Comparison of ENCODE assay signal across 15 cellular contexts in genomic region chr4:93829531-93830089, GRCh38. TPM values are rescaled to one million over a fixed set of nuclear protein-coding genes. Genes with fewer than 3 reads are reported as not detected.
DNase-seq lines count a peak whose midpoint lies in the region; ATAC-seq and TF ChIP-seq lines count a peak whose summit lies in the region.
"Had no signal": no experiment of that assay in that cellular context is flagged by ENCODE, and none has a peak within 500 bp of the region (broad histone marks: within the 10 kb centered on the region; RNA-seq: fewer than 3 reads in every experiment).

No MANE protein-coding gene starts in this region.

- H3K9me3 Mint-ChIP-seq in stimulated activated naive CD8-positive, alpha-beta T cell treated with anti-CD3 and anti-CD28 coated beads, Interleukin-15, amount 100 ng/mL, for 72 hours = no peaks in the 10 kb centered on the region

- H3K27ac ChIP-seq in coronary artery (no peak overlapping the region), aorta (ENCODE audit: low read depth in 1 of 2, low read length in 2 of 2) (no peak overlapping the region)
- H3K27ac ChIP-seq: adrenal gland, C4-2B, lower lobe of right lung had no signal

- no peaks in the 10 kb centered on the region for H3K4me1 ChIP-seq in aorta (ENCODE audit: control insufficient read depth in 1 of 2, insufficient read depth in 2 of 2, low read length in 2 of 2)

- H3K36me3 ChIP-seq in aorta (ENCODE audit: control insufficient read depth in 1 of 2, insufficient read depth in 2 of 2, low read length in 1 of 2) = no peaks in the 10 kb centered on the region
- H3K36me3 ChIP-seq: adrenal gland, lower lobe of right lung had no signal

- H3K27me3 Mint-ChIP-seq in stimulated activated naive CD8-positive, alpha-beta T cell treated with anti-CD3 and anti-CD28 coated beads, Interleukin-15, amount 100 ng/mL, for 72 hours = peaks cover 97% of the 10 kb centered on the region

- peaks cover 32% of the 10 kb centered on the region for H3K4me1 Mint-ChIP-seq in stimulated activated naive CD8-positive, alpha-beta T cell treated with anti-CD3 and anti-CD28 coated beads, Interleukin-15, amount 100 ng/mL, for 72 hours

- DNase-seq in stimulated activated naive CD8-positive, alpha-beta T cell treated with anti-CD3 and anti-CD28 coated beads, Interleukin-15, amount 100 ng/mL, for 72 hours = no peak
- no peak for DNase-seq in stimulated activated naive CD8-positive, alpha-beta T cell treated with anti-CD3 and anti-CD28 coated beads, Interleukin-15, Interleukin-2, amounts not matched to agents 100 U/mL and 50 U/mL, for 24 hours
- DNase-seq in coronary artery (ENCODE audit: low spot score) (no peak), myocyte (ENCODE audit: low read depth) (peak; percentile 2), aorta (no peak), mesenteric fat pad (ENCODE audit: low spot score) (no peak), SW 1271 (lab: John Stamatoyannopoulos, UW) (no peak), COR-L47 (lab: John Stamatoyannopoulos, UW) (no peak)
- DNase-seq: activated CD4-positive, alpha-beta T cell treated with anti-CD3 and anti-CD28 coated beads for 4 hours had no signal

- TF ChIP-seq CTCF in coronary artery (IDR thresholded peaks at IDR 0.05) = no peak

- 3 to 4% methylated on average over 41 of the region's 41 CpGs for WGBS in aorta, 2 donors

- H3K4me3 Mint-ChIP-seq in stimulated activated naive CD8-positive, alpha-beta T cell treated with anti-CD3 and anti-CD28 coated beads, Interleukin-15, amount 100 ng/mL, for 72 hours = peak overlapping the region; percentile 29 to 39

- ATAC-seq in stimulated activated naive CD8-positive, alpha-beta T cell treated with anti-CD3 and anti-CD28 coated beads, Interleukin-15, amount 100 ng/mL, for 72 hours = no peak
- no peak for ATAC-seq in stimulated activated naive CD8-positive, alpha-beta T cell treated with anti-CD3 and anti-CD28 coated beads, Interleukin-15, Interleukin-2, amounts not matched to agents 100 U/mL and 50 U/mL, for 24 hours
- ATAC-seq in aorta (ENCODE audit: low FRiP score) = peak; percentile 31

- no peaks in the 10 kb centered on the region for H3K27me3 ChIP-seq in aorta (ENCODE audit: control insufficient read depth in 1 of 2, insufficient read depth in 2 of 2, low read length in 1 of 2)

- H3K27ac Mint-ChIP-seq in stimulated activated naive CD8-positive, alpha-beta T cell treated with anti-CD3 and anti-CD28 coated beads, Interleukin-15, amount 100 ng/mL, for 72 hours = no peak overlapping the region
- H3K27ac Mint-ChIP-seq: IgD-negative memory B cell had no signal

- peak overlapping the region; percentile 63 for H3K4me3 ChIP-seq in coronary artery
- peak overlapping the region in 1 of 2 donors; percentile 11 for H3K4me3 ChIP-seq in aorta (ENCODE audit: low read length in 2 of 2)

- H3K9me3 ChIP-seq in aorta (ENCODE audit: control insufficient read depth, low read length) = no peaks in the 10 kb centered on the region
- H3K9me3 ChIP-seq: adrenal gland, lower lobe of right lung had no signal

- intact Hi-C loops in aorta (cut with DNase I) = no loop called here

RNA-seq across cellular contexts. Expression of gene ATOH1, which starts 1.1 kb away (rescaled TPM):
- total RNA-seq in myocyte (not detected in 2 replicates), aorta (not detected), mesenteric fat pad (not detected)
- polyA plus RNA-seq in myocyte (2012) = not detected
- polyA plus RNA-seq in aorta = 1 to 10 TPM in 1 of 2 donors, not detected in 1; 3.0 TPM
- total RNA-seq: adrenal gland, lower lobe of right lung, Right ventricle myocardium superior, temporal lobe had no signal
- polyA plus RNA-seq: adrenal gland, IgD-negative memory B cell had no signal
